ENCODE assay signal across 14 cellular contexts in genomic region chr4:145735777-145736176, GRCh38. TPM values are rescaled to one million over a fixed set of nuclear protein-coding genes. Genes with fewer than 3 reads are reported as not detected.
DNase-seq lines count a peak whose midpoint lies in the region; ATAC-seq and TF ChIP-seq lines count a peak whose summit lies in the region.
"Had no signal": no experiment of that assay in that cellular context is flagged by ENCODE, and none has a peak within 500 bp of the region (broad histone marks: within the 10 kb centered on the region; RNA-seq: fewer than 3 reads in every experiment).

No MANE protein-coding gene starts in this region.

- peaks cover 25% of the 10 kb centered on the region for H3K4me1 Mint-ChIP-seq in Calu3 (ENCODE audit: low read depth, unreplicated experiment)
- H3K4me1 Mint-ChIP-seq in activated CD8-positive, alpha-beta memory T cell treated with anti-CD3 and anti-CD28 coated beads, Interleukin-2, amount 10 ng/mL, durations not matched to agents 7 days and 5 days: peaks cover 29% of the 10 kb centered on the region
- H3K4me1 Mint-ChIP-seq in activated CD4-positive, alpha-beta memory T cell treated with anti-CD3 and anti-CD28 coated beads for 36 hours (ENCODE audit: low read depth): peaks cover 29% of the 10 kb centered on the region

- peak overlapping the region; percentile 22 to 65 (median 60) for H3K9ac ChIP-seq in skeletal muscle tissue (ENCODE audit: low read depth in 1 of 3, low read length in 3 of 3)

- ATAC-seq in left lung: no peak
- no peak for ATAC-seq in activated CD8-positive, alpha-beta memory T cell treated with anti-CD3 and anti-CD28 coated beads, Interleukin-2, amount 10 ng/mL, durations not matched to agents 7 days and 5 days
- no peak for ATAC-seq in HG03095 (IDR thresholded peaks at IDR 0.05; ENCODE audit: unreplicated experiment)
- ATAC-seq: activated CD8-positive, alpha-beta T cell treated with anti-CD3 and anti-CD28 coated beads, Interleukin-2, amount 10 ng/mL, durations not matched to agents 7 days and 5 days; T-helper 17 cell had no signal

- BruUV-seq in Calu3 (replicated peaks; lab: Mats Ljungman, UMichigan): TSS peak; percentile 81

- H3K27ac ChIP-seq in left lung (peak overlapping the region; percentile 5 to 89), skeletal muscle tissue (ENCODE audit: low read depth, low read length) (peak overlapping the region; percentile 98)

- peaks cover 23% of the 10 kb centered on the region for H3K36me3 Mint-ChIP-seq in Calu3 (ENCODE audit: insufficient read depth, unreplicated experiment)
- no peaks in the 10 kb centered on the region for H3K36me3 Mint-ChIP-seq in activated CD8-positive, alpha-beta memory T cell treated with anti-CD3 and anti-CD28 coated beads, Interleukin-2, amount 10 ng/mL, durations not matched to agents 7 days and 5 days
- H3K36me3 Mint-ChIP-seq in activated CD4-positive, alpha-beta memory T cell treated with anti-CD3 and anti-CD28 coated beads for 36 hours: no peaks in the 10 kb centered on the region
- H3K36me3 Mint-ChIP-seq: activated naive CD4-positive, alpha-beta T cell treated with anti-CD3 and anti-CD28 coated beads, Interleukin-2, amount 10 ng/mL, durations not matched to agents 7 days and 5 days had no signal

- intact Hi-C loops in Calu3 (cut with micrococcal nuclease; ENCODE audit: unreplicated experiment): loop anchor here (2.0 to 10.0 kb wide), 3 partner anchors 117 to 251 kb away; partner anchors contain the start of genes MMAA, SMAD1 and ZNF827
- intact Hi-C loops in left lung (cut with DNase I): loop anchor here in 1 of 2 donors (10.0 kb wide), 1 partner anchor 111 kb away; no protein-coding TSS in a partner anchor
- intact Hi-C loops in activated CD4-positive, alpha-beta memory T cell treated with anti-CD3 and anti-CD28 coated beads for 36 hours (cut with micrococcal nuclease): loop anchor here (2.0 to 10.0 kb wide), 2 partner anchors 21 to 251 kb away; partner anchors contain the start of gene SMAD1

- TF ChIP-seq CTCF in Calu3 (IDR thresholded peaks at IDR 0.05; ENCODE audit: unreplicated experiment) (no peak), WI38 (IDR thresholded peaks at IDR 0.05; ENCODE audit: low read depth, low read length) (no peak), left lung (IDR thresholded peaks at IDR 0.05) (no peak)

- H3K4me3 ChIP-seq in WI38 (ENCODE audit: low read depth, low read length) (peak overlapping the region; percentile 25), left lung (no peak overlapping the region), skeletal muscle tissue (ENCODE audit: low read length in 3 of 3) (peak overlapping the region; percentile 17 to 38 (median 35))
- H3K4me3 ChIP-seq: colonic mucosa had no signal

- DNase-seq in Calu3 (no peak), left lung (no peak), AG20443 (ENCODE audit: low spot score) (no peak)
- DNase-seq in activated CD8-positive, alpha-beta memory T cell treated with anti-CD3 and anti-CD28 coated beads, Interleukin-2, amount 10 ng/mL, durations not matched to agents 7 days and 5 days: no peak
- no peak for DNase-seq in activated CD4-positive, alpha-beta memory T cell treated with anti-CD3 and anti-CD28 coated beads for 36 hours
- DNase-seq: activated CD8-positive, alpha-beta T cell treated with anti-CD3 and anti-CD28 coated beads, Interleukin-2, amount 10 ng/mL, durations not matched to agents 7 days and 5 days; activated naive CD4-positive, alpha-beta T cell treated with anti-CD3 and anti-CD28 coated beads, Interleukin-2, amount 10 ng/mL, durations not matched to agents 7 days and 5 days; colonic mucosa; NCI-H2107; T-helper 17 cell had no signal

- H3K36me3 ChIP-seq in left lung: no peaks in the 10 kb centered on the region
- no peaks in the 10 kb centered on the region for H3K36me3 ChIP-seq in skeletal muscle tissue (ENCODE audit: control insufficient read depth in 3 of 3, insufficient read depth in 3 of 3, low read length in 3 of 3)
- H3K36me3 ChIP-seq: colonic mucosa had no signal

- H3K4me1 ChIP-seq in left lung: peaks cover 16 to 47% of the 10 kb centered on the region in 2 donors
- peaks cover 37 to 47% (median 44%) of the 10 kb centered on the region in 3 donors for H3K4me1 ChIP-seq in skeletal muscle tissue (ENCODE audit: control insufficient read depth in 3 of 3, insufficient read depth in 3 of 3, low read length in 3 of 3)

- CTCF ChIA-PET in Calu3 (lab: Charles Lee): no interaction called here
- CTCF ChIA-PET in activated CD8-positive, alpha-beta memory T cell treated with anti-CD3 and anti-CD28 coated beads, Interleukin-2, amount 10 ng/mL, durations not matched to agents 7 days and 5 days (lab: Charles Lee): no interaction called here
- CTCF ChIA-PET in activated CD4-positive, alpha-beta memory T cell treated with anti-CD3 and anti-CD28 coated beads for 36 hours (lab: Charles Lee): interaction anchor here (0.6 kb wide), 1 partner anchor 104 kb away, joined by 3 read pairs; no protein-coding TSS in a partner anchor

- H3K27ac Mint-ChIP-seq in Calu3 (ENCODE audit: unreplicated experiment): peak overlapping the region; percentile 94
- H3K27ac Mint-ChIP-seq in activated CD8-positive, alpha-beta memory T cell treated with anti-CD3 and anti-CD28 coated beads, Interleukin-2, amount 10 ng/mL, durations not matched to agents 7 days and 5 days: no peak overlapping the region
- no peak overlapping the region for H3K27ac Mint-ChIP-seq in activated CD4-positive, alpha-beta memory T cell treated with anti-CD3 and anti-CD28 coated beads for 36 hours
- H3K27ac Mint-ChIP-seq: activated CD8-positive, alpha-beta T cell treated with anti-CD3 and anti-CD28 coated beads, Interleukin-2, amount 10 ng/mL, durations not matched to agents 7 days and 5 days; activated naive CD4-positive, alpha-beta T cell treated with anti-CD3 and anti-CD28 coated beads, Interleukin-2, amount 10 ng/mL, durations not matched to agents 7 days and 5 days had no signal

- POLR2A ChIA-PET in activated CD4-positive, alpha-beta memory T cell treated with anti-CD3 and anti-CD28 coated beads for 36 hours (lab: Charles Lee): no interaction called here

- peak overlapping the region; percentile 59 for H3K4me3 Mint-ChIP-seq in Calu3 (ENCODE audit: low read depth, unreplicated experiment)
- H3K4me3 Mint-ChIP-seq in activated CD8-positive, alpha-beta memory T cell treated with anti-CD3 and anti-CD28 coated beads, Interleukin-2, amount 10 ng/mL, durations not matched to agents 7 days and 5 days: no peak overlapping the region
- no peak overlapping the region for H3K4me3 Mint-ChIP-seq in activated CD4-positive, alpha-beta memory T cell treated with anti-CD3 and anti-CD28 coated beads for 36 hours
- H3K4me3 Mint-ChIP-seq: activated CD8-positive, alpha-beta T cell treated with anti-CD3 and anti-CD28 coated beads, Interleukin-2, amount 10 ng/mL, durations not matched to agents 7 days and 5 days; activated naive CD4-positive, alpha-beta T cell treated with anti-CD3 and anti-CD28 coated beads, Interleukin-2, amount 10 ng/mL, durations not matched to agents 7 days and 5 days; T-helper 17 cell had no signal

- no peaks in the 10 kb centered on the region for H3K27me3 Mint-ChIP-seq in Calu3 (ENCODE audit: unreplicated experiment)
- H3K27me3 Mint-ChIP-seq in activated CD8-positive, alpha-beta memory T cell treated with anti-CD3 and anti-CD28 coated beads, Interleukin-2, amount 10 ng/mL, durations not matched to agents 7 days and 5 days: peaks cover 10% of the 10 kb centered on the region
- H3K27me3 Mint-ChIP-seq in activated CD4-positive, alpha-beta memory T cell treated with anti-CD3 and anti-CD28 coated beads for 36 hours: peaks cover 5% of the 10 kb centered on the region

- H3K27me3 ChIP-seq in left lung: no peaks in the 10 kb centered on the region
- H3K27me3 ChIP-seq in skeletal muscle tissue (ENCODE audit: control insufficient read depth in 3 of 3, insufficient read depth in 3 of 3, low read length in 3 of 3): no peaks in the 10 kb centered on the region
- H3K27me3 ChIP-seq: colonic mucosa had no signal

- H3K9me3 ChIP-seq in left lung: no peaks in the 10 kb centered on the region
- H3K9me3 ChIP-seq in skeletal muscle tissue (ENCODE audit: control insufficient read depth in 3 of 3, low read length in 3 of 3): no peaks in the 10 kb centered on the region
- H3K9me3 ChIP-seq: colonic mucosa had no signal

- H3K9me3 Mint-ChIP-seq in Calu3 (ENCODE audit: low read depth, unreplicated experiment): no peaks in the 10 kb centered on the region
- no peaks in the 10 kb centered on the region for H3K9me3 Mint-ChIP-seq in activated CD8-positive, alpha-beta memory T cell treated with anti-CD3 and anti-CD28 coated beads, Interleukin-2, amount 10 ng/mL, durations not matched to agents 7 days and 5 days (ENCODE audit: low read depth)
- no peaks in the 10 kb centered on the region for H3K9me3 Mint-ChIP-seq in activated CD4-positive, alpha-beta memory T cell treated with anti-CD3 and anti-CD28 coated beads for 36 hours
- H3K9me3 Mint-ChIP-seq: activated naive CD4-positive, alpha-beta T cell treated with anti-CD3 and anti-CD28 coated beads, Interleukin-2, amount 10 ng/mL, durations not matched to agents 7 days and 5 days had no signal

RNA-seq across cellular contexts. Expression of gene C4orf51, which starts 55.8 kb away (rescaled TPM):
- not detected in 2 replicates for total RNA-seq in Calu3 (2022)
- total RNA-seq in left lung: not detected
- total RNA-seq in skeletal muscle tissue: not detected
- not detected for total RNA-seq in activated CD8-positive, alpha-beta memory T cell treated with anti-CD3 and anti-CD28 coated beads, Interleukin-2, amount 10 ng/mL, durations not matched to agents 7 days and 5 days
- not detected for total RNA-seq in activated CD4-positive, alpha-beta memory T cell treated with anti-CD3 and anti-CD28 coated beads for 36 hours
- total RNA-seq: activated CD8-positive, alpha-beta T cell treated with anti-CD3 and anti-CD28 coated beads, Interleukin-2, amount 10 ng/mL, durations not matched to agents 7 days and 5 days; colonic mucosa; lung microvascular endothelial cell; T-helper 17 cell had no signal

Comparison
In these comparisons a context has a peak if more than half of its experiments do, and no peak if none do; other contexts are left out.
1. H3K4me3 ChIP-seq: peak in WI38 (single experiment) and skeletal muscle tissue (3 of 3); none in left lung (0 of 2).